In the genomic region with DNA sequence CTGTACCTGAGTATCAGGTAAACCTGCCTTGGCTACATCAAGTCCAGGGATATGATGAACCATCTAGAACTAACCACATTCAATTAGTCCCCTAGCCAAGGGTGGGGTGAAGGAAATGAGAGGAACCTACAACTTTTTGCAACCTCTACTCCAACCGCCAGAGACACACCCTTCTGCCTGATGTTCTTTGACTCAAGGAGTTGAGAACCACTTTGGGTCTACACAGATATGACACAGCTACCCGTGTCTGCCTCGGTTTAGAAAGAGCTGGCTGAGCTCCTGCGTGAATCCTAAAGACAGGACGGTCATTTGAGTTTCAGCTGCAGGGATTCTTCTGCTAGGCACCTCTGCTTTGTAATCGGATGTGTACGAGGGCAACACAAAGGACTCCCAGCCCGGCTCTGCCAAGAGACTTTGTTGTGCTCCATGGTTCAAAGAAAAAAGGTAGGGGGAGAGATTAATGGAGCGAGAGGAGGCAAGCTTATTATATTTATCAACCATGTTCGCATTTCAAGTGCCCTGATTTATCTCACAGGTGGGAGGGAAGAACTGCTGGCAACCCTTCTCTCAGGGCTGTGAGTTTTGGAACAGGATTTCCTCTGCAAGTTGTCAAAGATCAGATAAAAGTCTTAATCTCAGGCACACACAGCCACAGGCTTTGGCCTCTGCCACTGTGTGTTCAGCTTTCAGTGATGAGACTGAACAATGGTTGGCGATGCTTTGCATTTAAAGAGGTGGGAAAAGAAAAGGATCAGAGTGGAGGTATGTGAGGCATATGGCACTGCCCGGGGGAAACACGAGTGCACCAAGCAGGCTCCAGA, we compare ENCODE assay signal across 13 cellular contexts. TPM values are rescaled to one million over a fixed set of nuclear protein-coding genes. Genes with fewer than 3 reads are reported as not detected.
DNase-seq lines count a peak whose midpoint lies in the region; ATAC-seq and TF ChIP-seq lines count a peak whose summit lies in the region.
"Had no signal": no experiment of that assay in that cellular context is flagged by ENCODE, and none has a peak within 500 bp of the region (broad histone marks: within the 10 kb centered on the region; RNA-seq: fewer than 3 reads in every experiment).

No MANE protein-coding gene starts in this region.

- peak; percentile 70 for DNase-seq in activated CD8-positive, alpha-beta memory T cell treated with anti-CD3 and anti-CD28 coated beads, Interleukin-2, amount 10 ng/mL, durations not matched to agents 7 days and 5 days
- no peak for DNase-seq in activated CD8-positive, alpha-beta memory T cell treated with anti-CD3 and anti-CD28 coated beads for 24 hours
- DNase-seq in NOMO-1 treated with DMSO at 0.1 percent for 48 hours (lab: John Stamatoyannopoulos, UW; ENCODE audit: unreplicated experiment), result peak; percentile 61
- no peak for DNase-seq in NCI-H2081 (lab: John Stamatoyannopoulos, UW)
- no peak for DNase-seq in HPDE6-E6E7 (ENCODE audit: extremely low spot score)
- DNase-seq: cerebellar nuclear complex, KG1, psoas muscle had no signal

- H3K36me3 Mint-ChIP-seq in activated CD8-positive, alpha-beta memory T cell treated with anti-CD3 and anti-CD28 coated beads, Interleukin-2, amount 10 ng/mL, durations not matched to agents 7 days and 5 days, result peaks cover 27% of the 10 kb centered on the region
- peaks cover 68% of the 10 kb centered on the region for H3K36me3 Mint-ChIP-seq in dendritic cell treated with granulocyte-macrophage colony-stimulating factor and Interleukin-4, amounts not matched to agents 40 ng/mL and 50 ng/mL, for 4 days (ENCODE audit: low read depth)

- H3K9ac ChIP-seq in parathyroid adenoma, result no peak overlapping the region

- intact Hi-C loops in dendritic cell treated with granulocyte-macrophage colony-stimulating factor and Interleukin-4, amounts not matched to agents 40 ng/mL and 50 ng/mL, for 4 days (cut with micrococcal nuclease), result no loop called here

- no peak overlapping the region for H3K4me3 ChIP-seq in parathyroid adenoma (ENCODE audit: low read depth, low read length)
- H3K4me3 ChIP-seq: GM23338, psoas muscle, SK-N-MC had no signal

- H3K4me1 ChIP-seq in parathyroid adenoma, result peaks cover 3% of the 10 kb centered on the region

- peaks cover 99% of the 10 kb centered on the region for H3K4me1 Mint-ChIP-seq in activated CD8-positive, alpha-beta memory T cell treated with anti-CD3 and anti-CD28 coated beads, Interleukin-2, amount 10 ng/mL, durations not matched to agents 7 days and 5 days
- H3K4me1 Mint-ChIP-seq in dendritic cell treated with granulocyte-macrophage colony-stimulating factor and Interleukin-4, amounts not matched to agents 40 ng/mL and 50 ng/mL, for 4 days (ENCODE audit: low read depth), result peaks cover 99% of the 10 kb centered on the region

- H3K27me3 Mint-ChIP-seq in activated CD8-positive, alpha-beta memory T cell treated with anti-CD3 and anti-CD28 coated beads, Interleukin-2, amount 10 ng/mL, durations not matched to agents 7 days and 5 days, result no peaks in the 10 kb centered on the region
- H3K27me3 Mint-ChIP-seq in dendritic cell treated with granulocyte-macrophage colony-stimulating factor and Interleukin-4, amounts not matched to agents 40 ng/mL and 50 ng/mL, for 4 days, result no peaks in the 10 kb centered on the region

- H3K27ac Mint-ChIP-seq in activated CD8-positive, alpha-beta memory T cell treated with anti-CD3 and anti-CD28 coated beads, Interleukin-2, amount 10 ng/mL, durations not matched to agents 7 days and 5 days, result peak overlapping the region; percentile 92
- peak overlapping the region; percentile 95 for H3K27ac Mint-ChIP-seq in dendritic cell treated with granulocyte-macrophage colony-stimulating factor and Interleukin-4, amounts not matched to agents 40 ng/mL and 50 ng/mL, for 4 days
- H3K27ac Mint-ChIP-seq: GM23338 had no signal

- peak overlapping the region; percentile 76 for H3K4me3 Mint-ChIP-seq in activated CD8-positive, alpha-beta memory T cell treated with anti-CD3 and anti-CD28 coated beads, Interleukin-2, amount 10 ng/mL, durations not matched to agents 7 days and 5 days
- H3K4me3 Mint-ChIP-seq in dendritic cell treated with granulocyte-macrophage colony-stimulating factor and Interleukin-4, amounts not matched to agents 40 ng/mL and 50 ng/mL, for 4 days, result peak overlapping the region; percentile 57
- H3K4me3 Mint-ChIP-seq: GM23338 had no signal

- H3K4me2 ChIP-seq in parathyroid adenoma (ENCODE audit: low read length), result peak overlapping the region; percentile 35
- H3K4me2 ChIP-seq: GM23338 had no signal

- CTCF ChIA-PET in activated CD8-positive, alpha-beta memory T cell treated with anti-CD3 and anti-CD28 coated beads, Interleukin-2, amount 10 ng/mL, durations not matched to agents 7 days and 5 days (lab: Charles Lee), result interaction anchor here (1.2 to 2.7 kb wide), 4 partner anchors 10 to 38 kb away, joined by 4 to 13 read pairs (median 6); no protein-coding TSS in a partner anchor

- H3K36me3 ChIP-seq in parathyroid adenoma (ENCODE audit: control insufficient read depth, insufficient read depth, low read length), result no peaks in the 10 kb centered on the region

- H2AFZ ChIP-seq in parathyroid adenoma, result no peak overlapping the region

- no peak for TF ChIP-seq CTCF in parathyroid adenoma (IDR thresholded peaks at IDR 0.05)

- no peaks in the 10 kb centered on the region for H3K27me3 ChIP-seq in parathyroid adenoma (ENCODE audit: control insufficient read depth, insufficient read depth, low read length)

- H3K9me3 ChIP-seq in parathyroid adenoma (ENCODE audit: control insufficient read depth, low read length), result no peaks in the 10 kb centered on the region
- H3K9me3 ChIP-seq: psoas muscle had no signal

- no peak overlapping the region for H3K27ac ChIP-seq in parathyroid adenoma
- H3K27ac ChIP-seq: psoas muscle, SK-N-MC had no signal

- no peaks in the 10 kb centered on the region for H3K79me2 ChIP-seq in parathyroid adenoma

- ATAC-seq in activated CD8-positive, alpha-beta memory T cell treated with anti-CD3 and anti-CD28 coated beads, Interleukin-2, amount 10 ng/mL, durations not matched to agents 7 days and 5 days, result peak; percentile 25
- no peak for ATAC-seq in GM21723 (IDR thresholded peaks at IDR 0.05; ENCODE audit: unreplicated experiment)
- ATAC-seq: GM23338, psoas muscle had no signal

- no peaks in the 10 kb centered on the region for H3K9me3 Mint-ChIP-seq in activated CD8-positive, alpha-beta memory T cell treated with anti-CD3 and anti-CD28 coated beads, Interleukin-2, amount 10 ng/mL, durations not matched to agents 7 days and 5 days (ENCODE audit: low read depth)
- H3K9me3 Mint-ChIP-seq in dendritic cell treated with granulocyte-macrophage colony-stimulating factor and Interleukin-4, amounts not matched to agents 40 ng/mL and 50 ng/mL, for 4 days, result no peaks in the 10 kb centered on the region
- H3K9me3 Mint-ChIP-seq: GM23338 had no signal

RNA-seq across cellular contexts. Expression of a gene that starts 35.1 kb away (rescaled TPM):
- 100 to 1,000 TPM in 1 of 2 experiments, 10 to 100 TPM in 1; 85.0 to 105 TPM for total RNA-seq in activated CD8-positive, alpha-beta memory T cell treated with anti-CD3 and anti-CD28 coated beads, Interleukin-2, amount 10 ng/mL, durations not matched to agents 7 days and 5 days

Comparison
In these comparisons a context has a peak if more than half of its experiments do, and no peak if none do; other contexts are left out.
1. DNase-seq: peak in activated CD8-positive, alpha-beta memory T cell treated with anti-CD3 and anti-CD28 coated beads, Interleukin-2, amount 10 ng/mL, durations not matched to agents 7 days and 5 days (single experiment) and NOMO-1 treated with DMSO at 0.1 percent for 48 hours (single experiment); none in activated CD8-positive, alpha-beta memory T cell treated with anti-CD3 and anti-CD28 coated beads for 24 hours (single experiment), NCI-H2081 (0 of 2) and HPDE6-E6E7 (single experiment).